24 cellular contexts compared by ENCODE assay signal in the genomic region with DNA sequence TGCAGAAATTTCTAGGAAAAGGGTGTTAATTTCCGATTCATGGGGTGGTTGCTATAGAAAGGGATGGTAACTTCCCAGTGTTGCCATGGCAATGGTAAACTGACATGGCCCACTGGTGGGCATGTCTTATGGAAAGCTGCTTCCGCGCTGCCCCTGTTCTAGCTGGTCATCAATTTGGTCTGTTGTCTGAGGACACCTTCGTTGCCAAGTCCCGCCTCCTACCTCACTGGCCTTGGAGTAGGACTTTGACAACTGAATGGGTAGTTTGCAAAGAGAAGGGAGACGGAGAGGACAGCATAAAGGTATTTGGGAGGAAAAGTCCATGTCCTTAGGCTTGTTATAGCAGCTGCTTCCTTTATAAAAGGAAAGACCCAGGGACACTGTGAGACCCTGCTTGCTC.
DNase-seq lines count a peak whose midpoint lies in the region; ATAC-seq and TF ChIP-seq lines count a peak whose summit lies in the region.
"Had no signal": no experiment of that assay in that cellular context is flagged by ENCODE, and none has a peak within 500 bp of the region (broad histone marks: within the 10 kb centered on the region; RNA-seq: fewer than 3 reads in every experiment).

No MANE protein-coding gene starts in this region.

- no peak overlapping the region for H2AK5ac ChIP-seq in H9 (ENCODE audit: insufficient read length, low read length)

- H3K27ac Mint-ChIP-seq in H9 = no peak overlapping the region
- H3K27ac Mint-ChIP-seq: CD14-positive monocyte; CD4-positive, alpha-beta T cell; CD8-positive, alpha-beta memory T cell; GM23338; HFFc6 had no signal

- no peaks in the 10 kb centered on the region for H3K36me3 ChIP-seq in lung (ENCODE audit: control insufficient read depth in 2 of 2, insufficient read depth in 2 of 2, low read length in 2 of 2)
- H3K36me3 ChIP-seq: BE2C; BLaER1 treated with 17β-estradiol and CSF1 and Interleukin-3, amounts not matched to agents 10 nM and 100 nM; HAP-1 had no signal

- no peak overlapping the region for H2BK5ac ChIP-seq in H9 (ENCODE audit: insufficient read length, low read length)

- no peaks in the 10 kb centered on the region for H4K20me1 ChIP-seq in H9 (ENCODE audit: control insufficient read depth, insufficient read depth, insufficient read length)
- H4K20me1 ChIP-seq: BLaER1 treated with 17β-estradiol and CSF1 and Interleukin-3, amounts not matched to agents 10 nM and 100 nM had no signal

- H3K18ac ChIP-seq in H9 (ENCODE audit: insufficient read length, low read depth, low read length) = no peak overlapping the region

- H3K79me1 ChIP-seq in H9 (ENCODE audit: insufficient read depth, low read depth, low read length, poor library complexity, severe bottlenecking) = no peaks in the 10 kb centered on the region

- no peak overlapping the region for H4K91ac ChIP-seq in H9 (ENCODE audit: insufficient read length, low read depth, low read length)

- H3K23me2 ChIP-seq in H9 (ENCODE audit: insufficient read length, low read depth, low read length, poor library complexity, severe bottlenecking) = no peaks in the 10 kb centered on the region

- no peak overlapping the region for H3K56ac ChIP-seq in H9 (ENCODE audit: insufficient read length, low read depth, low read length)

- no CpG with 5 or more reads among the region's 6 CpGs for WGBS in H9 (ENCODE audit: extremely low coverage, insufficient read length, low lambda C conversion rate)
- 86 to 89% methylated on average over 6 of the region's 6 CpGs for WGBS in lung, 2 donors

- no peak overlapping the region for H2AFZ ChIP-seq in H9 (ENCODE audit: low read length)
- H2AFZ ChIP-seq: GM23338 had no signal

- H3K4me1 ChIP-seq in H9 (ENCODE audit: insufficient read depth, low read length) (no peaks in the 10 kb centered on the region), lung (ENCODE audit: control insufficient read depth in 2 of 2, insufficient read depth in 2 of 2, low read length in 2 of 2) (peaks cover 0 to 3% of the 10 kb centered on the region in 2 donors)
- H3K4me1 ChIP-seq: A549, BE2C, HAP-1 had no signal

- no peak overlapping the region for H3K4me3 ChIP-seq in lung
- H3K4me3 ChIP-seq: A549; BLaER1 treated with 17β-estradiol and CSF1 and Interleukin-3, amounts not matched to agents 10 nM and 100 nM; GM23338; HAP-1 had no signal

- H3K4me3 Mint-ChIP-seq in H9 = no peak overlapping the region
- H3K4me3 Mint-ChIP-seq: CD14-positive monocyte; CD4-positive, alpha-beta T cell; CD8-positive, alpha-beta memory T cell; GM23338; HFFc6 had no signal

- ATAC-seq in lung (ENCODE audit: insufficient read depth, low FRiP score) = no peak
- ATAC-seq: A549, GM23338 had no signal

- H4K5ac ChIP-seq in H9 (ENCODE audit: insufficient read length, low read depth, low read length) = no peak overlapping the region

- no peak overlapping the region for H3K4me2 ChIP-seq in H9 (ENCODE audit: insufficient read depth, insufficient read length, low read length)
- H3K4me2 ChIP-seq: A549, GM23338 had no signal

- DNase-seq in H9 (peak; percentile 18), ecto neural progenitor cell (ENCODE audit: low spot score) (peak; percentile 10), lung (ENCODE audit: low spot score) (peak; percentile 21), ureter (ENCODE audit: low spot score) (peak; percentile 12), activated gamma-delta T cell treated with Interleukin-2 at 50 U/mL for 16 hours (no peak), cerebellar cortex (ENCODE audit: low spot score) (no peak), COLO829 (ENCODE audit: low spot score) (no peak)
- DNase-seq: 8988T; ACHN; AML-193; BE2C; Calu3; CD4-positive, alpha-beta T cell; CD8-positive, alpha-beta memory T cell; COR-L47; DMS53; DMS79 treated with DMSO at 0.1 percent for 48 hours; GF-D8; HFFc6 had no signal

- H3K14ac ChIP-seq in H9 (ENCODE audit: insufficient read depth, low read length) = no peak overlapping the region

- H3K27me3 Mint-ChIP-seq in H9 (ENCODE audit: low read depth) = peaks cover 7% of the 10 kb centered on the region
- H3K27me3 Mint-ChIP-seq: CD4-positive, alpha-beta T cell had no signal

- peaks cover 2 to 14% of the 10 kb centered on the region in 2 experiments; a peak in 3 of 4 replicates for H3K4me1 Mint-ChIP-seq in H9
- H3K4me1 Mint-ChIP-seq: CD8-positive, alpha-beta memory T cell had no signal

- H3K79me2 ChIP-seq in H9 (ENCODE audit: insufficient read depth, low read length) = no peaks in the 10 kb centered on the region

- no peak overlapping the region for H4K8ac ChIP-seq in H9 (replicated peaks; ENCODE audit: insufficient read length, low read depth, low read length)

- H3K27me3 ChIP-seq in H9 (ENCODE audit: insufficient read depth, low read length) (no peaks in the 10 kb centered on the region), lung (ENCODE audit: control insufficient read depth, insufficient read depth) (no peaks in the 10 kb centered on the region)
- H3K27me3 ChIP-seq: BE2C; BLaER1 treated with 17β-estradiol and CSF1 and Interleukin-3, amounts not matched to agents 10 nM and 100 nM had no signal

- H2BK20ac ChIP-seq in H9 (ENCODE audit: low read depth, low read length, poor library complexity, severe bottlenecking) = no peak overlapping the region

- H3K23ac ChIP-seq in H9 (ENCODE audit: insufficient read length, low read depth, low read length) = no peak overlapping the region

- no peak overlapping the region for H3K27ac ChIP-seq in H9 (ENCODE audit: insufficient read length, low read depth, low read length)
- H3K27ac ChIP-seq in lung (ENCODE audit: low read depth in 1 of 2, low read length in 1 of 2) = no peak overlapping the region
- H3K27ac ChIP-seq: A549; BLaER1 treated with 17β-estradiol and CSF1 and Interleukin-3, amounts not matched to agents 10 nM and 100 nM had no signal

- H2BK120ac ChIP-seq in H9 (ENCODE audit: low read depth, low read length, poor library complexity, severe bottlenecking) = no peak overlapping the region

- no peak overlapping the region for H3K9ac ChIP-seq in H9 (ENCODE audit: extremely low read depth, insufficient read length, low read length)
- H3K9ac ChIP-seq: BLaER1 treated with 17β-estradiol and CSF1 and Interleukin-3, amounts not matched to agents 10 nM and 100 nM had no signal

- H3K9me3 ChIP-seq in H9 (ENCODE audit: control insufficient read depth, low read depth, low read length) (no peaks in the 10 kb centered on the region), lung (ENCODE audit: control insufficient read depth in 2 of 2, insufficient read depth in 1 of 2, low read length in 1 of 2) (peaks cover 0 to 3% of the 10 kb centered on the region in 2 donors)
- H3K9me3 ChIP-seq: A549, BE2C, HAP-1 had no signal

- H2BK12ac ChIP-seq in H9 (ENCODE audit: insufficient read length, low read depth, low read length) = no peak overlapping the region

- peaks cover 0 to 2% of the 10 kb centered on the region in 2 experiments; a peak in 3 of 5 replicates for H3K9me3 Mint-ChIP-seq in H9
- H3K9me3 Mint-ChIP-seq: CD4-positive, alpha-beta T cell; GM23338; HFFc6 had no signal

- no peak overlapping the region for H2BK15ac ChIP-seq in H9 (ENCODE audit: low read depth, low read length)

- H3T11ph ChIP-seq in H9 (ENCODE audit: low read length) = no peak overlapping the region

- TF ChIP-seq CTCF in H9 (conservative IDR thresholded peaks at IDR 0.05) (no peak), lung (IDR thresholded peaks at IDR 0.05; ENCODE audit: control extremely low read depth, extremely low read depth) (no peak)

- no peaks in the 10 kb centered on the region for H3K36me3 Mint-ChIP-seq in H9 (ENCODE audit: insufficient read depth in 1 of 3, low read depth in 3 of 3)
- H3K36me3 Mint-ChIP-seq: CD14-positive monocyte; CD8-positive, alpha-beta memory T cell had no signal

- H3K4ac ChIP-seq in H9 (ENCODE audit: low read depth, low read length) = no peak overlapping the region

Comparison
In these comparisons a context has a peak if more than half of its experiments do, and no peak if none do; other contexts are left out.
1. DNase-seq: peak in H9 (single experiment), ecto neural progenitor cell (single experiment), lung (single experiment) and ureter (single experiment); none in activated gamma-delta T cell treated with Interleukin-2 at 50 U/mL for 16 hours (single experiment), cerebellar cortex (single experiment) and COLO829 (single experiment).